7 cellular contexts compared by ENCODE assay signal in the genomic region with DNA sequence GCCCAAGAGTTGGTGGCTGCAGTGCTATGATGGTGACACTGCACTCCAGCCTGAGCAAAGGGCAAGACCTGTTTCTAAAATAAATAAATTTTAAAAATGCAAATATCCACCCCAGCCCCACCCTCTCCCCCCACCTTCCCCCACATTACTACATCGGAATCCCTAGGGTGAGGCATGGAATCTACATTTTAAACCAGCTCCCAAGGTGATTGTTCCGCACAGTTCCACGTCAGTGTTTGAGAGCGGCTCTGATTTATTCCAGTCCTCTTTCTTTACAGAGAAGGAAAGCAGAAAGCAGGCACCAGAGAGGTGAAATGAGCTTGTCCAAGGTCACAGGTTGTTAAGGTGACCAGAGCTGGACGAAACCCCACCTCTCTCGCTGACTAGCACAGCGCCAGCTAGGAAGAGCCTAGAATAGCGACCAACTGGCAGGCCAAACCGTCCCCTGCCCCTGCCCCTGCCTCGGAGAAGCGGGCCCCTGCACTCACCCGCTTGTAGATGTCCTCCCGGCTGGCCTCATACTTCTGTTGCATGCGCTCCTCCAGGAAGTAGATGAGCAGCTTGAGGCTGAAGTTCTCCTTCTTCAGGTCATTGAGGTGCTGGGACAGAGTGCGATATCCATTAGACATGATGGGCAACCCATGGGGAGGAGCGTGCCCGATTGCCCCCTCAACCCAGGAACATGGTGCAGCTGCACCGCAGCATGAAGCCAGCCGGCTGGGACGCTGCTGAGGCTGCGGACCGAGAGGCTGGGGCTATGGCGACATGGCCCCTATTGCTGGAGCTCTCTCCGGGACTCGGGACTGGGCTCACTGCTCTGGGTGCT.
DNase-seq lines count a peak whose midpoint lies in the region; ATAC-seq and TF ChIP-seq lines count a peak whose summit lies in the region.
"Not testable (repeated sequence)": the region's sequence is repeated elsewhere in the genome, so short reads cannot be mapped to it uniquely, and the experiment has no call there.

No MANE protein-coding gene starts in this region.

- H3K27ac Mint-ChIP-seq in GM23338, result not testable (repeated sequence)

- not testable (repeated sequence) for H2AFZ ChIP-seq in GM23338

- H4K20me1 ChIP-seq in GM23338 (replicated peaks; ENCODE audit: insufficient read depth), result not testable (repeated sequence)

- H3K27me3 Mint-ChIP-seq in GM23338 (ENCODE audit: insufficient read depth, low read depth, poor library complexity), result not testable (repeated sequence)

- not testable (repeated sequence) for H3K4me1 Mint-ChIP-seq in GM23338

- not testable (repeated sequence) for TF ChIP-seq POLR2A in body of pancreas (IDR thresholded peaks at IDR 0.05); heart left ventricle (IDR thresholded peaks at IDR 0.05)

- H3K9me3 Mint-ChIP-seq in GM23338, result not testable (repeated sequence)

- H3F3A ChIP-seq in GM23338 (replicated peaks; ENCODE audit: low read depth), result not testable (repeated sequence)

- H3K4me3 ChIP-seq in GM23338, body of pancreas, left lung, upper lobe of right lung: not testable (repeated sequence)
- H3K4me3 ChIP-seq in heart left ventricle (peak overlapping the region in 3 of 12 donors; percentile 17 to 40 (median 24)), psoas muscle (peak overlapping the region; percentile 32)

- H3K4me1 ChIP-seq in GM23338 (ENCODE audit: insufficient read depth); body of pancreas; heart left ventricle; left lung; psoas muscle; upper lobe of right lung: not testable (repeated sequence)

- peak; percentile 91 for ATAC-seq in GM23338
- ATAC-seq in body of pancreas, result peak; percentile 28
- ATAC-seq in heart left ventricle, result peak; percentile 76 to 78 (median 78)
- ATAC-seq in left ventricle myocardium superior, result peak; percentile 78
- ATAC-seq in left lung, result peak; percentile 50
- ATAC-seq in psoas muscle, result peak; percentile 61 to 67 (median 64)
- peak; percentile 68 for ATAC-seq in upper lobe of right lung

- not testable (repeated sequence) for TF ChIP-seq CTCF in GM23338 (conservative IDR thresholded peaks at IDR 0.05; ENCODE audit: low read depth in 2 of 2); body of pancreas (IDR thresholded peaks at IDR 0.05); heart left ventricle (IDR thresholded peaks at IDR 0.05); left lung (IDR thresholded peaks at IDR 0.05); psoas muscle (IDR thresholded peaks at IDR 0.05); upper lobe of right lung (IDR thresholded peaks at IDR 0.05)

- H3K9me2 ChIP-seq in GM23338 (ENCODE audit: insufficient read depth), result not testable (repeated sequence)

- H3K4me3 Mint-ChIP-seq in GM23338, result not testable (repeated sequence)

- H3K36me3 ChIP-seq in GM23338 (ENCODE audit: insufficient read depth); body of pancreas (replicated peaks in 1 of 2; ENCODE audit: insufficient read depth in 1 of 2, low read depth in 2 of 2); heart left ventricle; left lung; psoas muscle (ENCODE audit: insufficient read depth in 1 of 2, low read depth in 1 of 2); upper lobe of right lung: not testable (repeated sequence)

- no CpG with 5 or more reads among the region's 25 CpGs for WGBS in body of pancreas, 2 donors
- WGBS in heart left ventricle, 4 donors, result no CpG with 5 or more reads among the region's 25 CpGs
- no CpG with 5 or more reads among the region's 25 CpGs for WGBS in psoas muscle, 3 donors

- H3K79me2 ChIP-seq in GM23338 (replicated peaks; ENCODE audit: insufficient read depth), result not testable (repeated sequence)

- H3K27me3 ChIP-seq in GM23338 (ENCODE audit: insufficient read depth); body of pancreas; heart left ventricle; left lung; psoas muscle (ENCODE audit: insufficient read depth in 3 of 3, low read length in 2 of 3); upper lobe of right lung: not testable (repeated sequence)

- H3K36me3 Mint-ChIP-seq in GM23338 (ENCODE audit: low read depth), result not testable (repeated sequence)

- not testable (repeated sequence) for H3K27ac ChIP-seq in GM23338 (ENCODE audit: low read depth); body of pancreas; left lung; psoas muscle; upper lobe of right lung
- peak overlapping the region in 1 of 12 donors; percentile 61 for H3K27ac ChIP-seq in heart left ventricle

- H3K9me3 ChIP-seq in body of pancreas, heart left ventricle, left lung, psoas muscle, upper lobe of right lung: not testable (repeated sequence)

- DNase-seq in GM23338 (ENCODE audit: low spot score); body of pancreas; heart left ventricle; left ventricle myocardium superior; left lung; psoas muscle; upper lobe of right lung: not testable (repeated sequence)

- intact Hi-C loops in body of pancreas (cut with DNase I); heart left ventricle (cut with DNase I); left ventricle myocardium superior (cut with micrococcal nuclease); left lung (cut with DNase I); psoas muscle (cut with DNase I); upper lobe of right lung (cut with DNase I): not testable (repeated sequence)

- H3K4me2 ChIP-seq in GM23338, result not testable (repeated sequence)

Comparison
In these comparisons a context has a peak if more than half of its experiments do, and no peak if none do; other contexts are left out.
1. ATAC-seq: peak in every context shown above with its lines; median percentile 91 in GM23338; 78 in left ventricle myocardium superior; 78 in heart left ventricle; 68 in upper lobe of right lung; 64 in psoas muscle; 50 in left lung; 28 in body of pancreas.